In genomic region chr7:101817031-101817929, GRCh38 we compare ENCODE assay signal across 8 cellular contexts. TPM values are rescaled to one million over a fixed set of nuclear protein-coding genes. Genes with fewer than 3 reads are reported as not detected.
DNase-seq lines count a peak whose midpoint lies in the region; ATAC-seq, FAIRE-seq and TF ChIP-seq lines count a peak whose summit lies in the region.

TSS of gene CUX1 (plus strand) at chr7:101817626. CDS start at chr7:101817640, 14 bp downstream.

- H3K36me3 Mint-ChIP-seq in GM23338 (ENCODE audit: low read depth) (no peaks in the 10 kb centered on the region; the same call in 2 of the 3 replicates), brain (peaks cover 7% of the 10 kb centered on the region)

- H3K4me1 Mint-ChIP-seq in GM23338 (peaks cover 52% of the 10 kb centered on the region), brain (peaks cover 49% of the 10 kb centered on the region)

- H3K27ac Mint-ChIP-seq in GM23338, result no peak within 1 kb of the TSS
- H3K27ac Mint-ChIP-seq in brain, result peak within 1 kb of the TSS; percentile 28 to 84 (median 41)

- H3K9me3 ChIP-seq in A673 (ENCODE audit: low read depth, low read length, poor library complexity, severe bottlenecking), result no peaks in the 10 kb centered on the region
- H3K9me3 ChIP-seq in SJSA1 (replicated peaks), result no peaks in the 10 kb centered on the region
- no peaks in the 10 kb centered on the region for H3K9me3 ChIP-seq in keratinocyte (ENCODE audit: control insufficient read depth, low read depth, low read length)

- H3K9me3 Mint-ChIP-seq in GM23338 (no peaks in the 10 kb centered on the region; the same call in 2 of the 3 replicates), brain (no peaks in the 10 kb centered on the region)

- no peak for FAIRE-seq in keratinocyte (lab: Jason Lieb, UNC)

- CTCF ChIA-PET in A673 (lab: Charles Lee), result no interaction called here

- no peak within 1 kb of the TSS for H3K27ac ChIP-seq in A673 (ENCODE audit: low read depth, low read length, poor library complexity, severe bottlenecking)
- no peak within 1 kb of the TSS for H3K27ac ChIP-seq in GM23338 (ENCODE audit: low read depth)
- 0 out of 2 replicates have a peak within 1 kb of the TSS, but pooled peaks have one; percentile 32 for H3K27ac ChIP-seq in SJSA1
- no peak within 1 kb of the TSS for H3K27ac ChIP-seq in keratinocyte (ENCODE audit: control insufficient read depth, insufficient read depth, low read length)

- H3K27me3 Mint-ChIP-seq in GM23338 (ENCODE audit: insufficient read depth, low read depth, poor library complexity) (peaks cover 13% of the 10 kb centered on the region), brain (peaks cover 35% of the 10 kb centered on the region)

- peaks cover 7% of the 10 kb centered on the region; the same call in 1 of the 2 replicates for H3F3A ChIP-seq in GM23338 (replicated peaks; ENCODE audit: low read depth)

- peaks cover 36% of the 10 kb centered on the region for H4K20me1 ChIP-seq in GM23338 (replicated peaks; ENCODE audit: insufficient read depth)
- H4K20me1 ChIP-seq in keratinocyte (ENCODE audit: control insufficient read depth, extremely low read depth, insufficient read depth, low read length), result no peaks in the 10 kb centered on the region

- H3K4me3 ChIP-seq in A673 (ENCODE audit: low read depth, low read length, poor library complexity, severe bottlenecking), result peak within 1 kb of the TSS; percentile 72
- peak within 1 kb of the TSS; percentile 63 for H3K4me3 ChIP-seq in GM23338
- peak within 1 kb of the TSS; percentile 90 for H3K4me3 ChIP-seq in SJSA1
- H3K4me3 ChIP-seq in keratinocyte (ENCODE audit: control insufficient read depth in 2 of 3, extremely low read depth in 1 of 3, insufficient read depth in 2 of 3, low read depth in 1 of 3, low read length in 3 of 3), result peak within 1 kb of the TSS; percentile 66 to 74 (median 72)

- H3K4me3 Mint-ChIP-seq in GM23338 (peak within 1 kb of the TSS; percentile 84), brain (peak within 1 kb of the TSS; percentile 85 to 89 (median 87))

- H3K9me2 ChIP-seq in GM23338 (ENCODE audit: insufficient read depth), result no peaks in the 10 kb centered on the region

- H3K27me3 ChIP-seq in A673 (replicated peaks; ENCODE audit: insufficient read depth, low read depth, low read length, poor library complexity) (no peaks in the 10 kb centered on the region), GM23338 (ENCODE audit: insufficient read depth) (peaks cover 18% of the 10 kb centered on the region), SJSA1 (replicated peaks) (0 out of 2 replicates have a peak, but pooled peaks cover 4% of the 10 kb centered on the region), keratinocyte (ENCODE audit: control insufficient read depth, extremely low read depth, insufficient read depth, low read length) (no peaks in the 10 kb centered on the region)

- dilution Hi-C loops in keratinocyte (cut with MboI; ENCODE audit: extremely low pct_ligation_motif_present, low sequenced_read_pairs), result no loop called here

- H3K9me1 ChIP-seq in keratinocyte (ENCODE audit: control insufficient read depth, extremely low read depth, insufficient read depth, low read length), result no peaks in the 10 kb centered on the region

- intact Hi-C loops in A673 (cut with micrococcal nuclease; ENCODE audit: unreplicated experiment), result loop anchor here (5.0 to 10.0 kb wide), 3 partner anchors 212 to 420 kb away; no protein-coding TSS in a partner anchor

- POLR2A ChIA-PET in A673 (lab: Charles Lee; ENCODE audit: low non-redundant PET), result no interaction called here

- TF ChIP-seq CTCF in A673 (conservative IDR thresholded peaks at IDR 0.05; ENCODE audit: low read depth, low read length), result no peak
- TF ChIP-seq CTCF in GM23338 (conservative IDR thresholded peaks at IDR 0.05; ENCODE audit: low read depth in 2 of 2), result no peak
- TF ChIP-seq CTCF in brain (conservative IDR thresholded peaks at IDR 0.05), result no peak
- no peak for TF ChIP-seq CTCF in keratinocyte (optimal IDR thresholded peaks at IDR 0.05 in 1 of 3, IDR thresholded peaks at IDR 0.05 in 1 of 3, conservative IDR thresholded peaks at IDR 0.05 in 1 of 3; ENCODE audit: extremely low read depth in 1 of 3, insufficient read depth in 2 of 3, low read length in 3 of 3)

- BruUV-seq in A673 (replicated peaks; lab: Mats Ljungman, UMichigan), result no TSS peak

- peaks cover 53% of the 10 kb centered on the region for H3K4me1 ChIP-seq in A673 (ENCODE audit: insufficient read depth, low read length, poor library complexity, severe bottlenecking)
- H3K4me1 ChIP-seq in GM23338 (ENCODE audit: insufficient read depth), result peaks cover 49% of the 10 kb centered on the region
- H3K4me1 ChIP-seq in SJSA1 (replicated peaks), result peaks cover 35% of the 10 kb centered on the region
- peaks cover 23% of the 10 kb centered on the region for H3K4me1 ChIP-seq in keratinocyte (ENCODE audit: control insufficient read depth, extremely low read depth, insufficient read depth, low read length)

- H3K4me2 ChIP-seq in GM23338, result peak within 1 kb of the TSS; percentile 88
- peak within 1 kb of the TSS; percentile 89 for H3K4me2 ChIP-seq in keratinocyte (ENCODE audit: control insufficient read depth, extremely low read depth, insufficient read depth, low read depth, low read length)

- no peak within 1 kb of the TSS for H2AFZ ChIP-seq in GM23338
- H2AFZ ChIP-seq in keratinocyte (ENCODE audit: control insufficient read depth, low read length), result no peak within 1 kb of the TSS

- H3K79me2 ChIP-seq in GM23338 (replicated peaks; ENCODE audit: insufficient read depth) (peaks cover 49% of the 10 kb centered on the region), keratinocyte (ENCODE audit: control insufficient read depth, insufficient read depth, low read length) (peaks cover 20% of the 10 kb centered on the region)

- H3K36me3 ChIP-seq in A673 (ENCODE audit: insufficient read depth, low read length, poor library complexity, severe bottlenecking), result no peaks in the 10 kb centered on the region
- no peaks in the 10 kb centered on the region for H3K36me3 ChIP-seq in GM23338 (ENCODE audit: insufficient read depth)
- peaks cover 12% of the 10 kb centered on the region for H3K36me3 ChIP-seq in SJSA1
- H3K36me3 ChIP-seq in keratinocyte (ENCODE audit: control insufficient read depth in 2 of 2, extremely low read depth in 1 of 2, insufficient read depth in 2 of 2, low read length in 2 of 2), result no peaks in the 10 kb centered on the region

- DNase-seq in A673 (ENCODE audit: low spot score), result peak; percentile 27
- DNase-seq in GM23338 (ENCODE audit: low spot score), result peak; percentile 62
- DNase-seq in SJSA1 (ENCODE audit: low read depth in 1 of 2, low spot score in 2 of 2), result peak in 1 of 2 experiments; percentile 52
- no peak for DNase-seq in keratinocyte (ENCODE audit: low read depth, low spot score)
- DNase-seq in stimulated activated CD4-positive, alpha-beta T cell treated with anti-CD3 and anti-CD28 coated beads, Interleukin-15, amount 100 ng/mL, for 24 hours, result peak; percentile 51
- no peak for DNase-seq in iPS-NIHi7 (ENCODE audit: extremely low spot score)

- peak within 1 kb of the TSS; percentile 71 for H3K9ac ChIP-seq in keratinocyte (ENCODE audit: control insufficient read depth, extremely low read depth, insufficient read depth, low read length)

- ATAC-seq in GM23338 (peak; percentile 24), HG03095 (IDR thresholded peaks at IDR 0.05; ENCODE audit: unreplicated experiment) (no peak)

RNA-seq across cellular contexts. Expression of gene CUX1, which starts in this region (rescaled TPM):
- 49.4 and 53.1 TPM in 2 replicates for total RNA-seq in A673 (2021)
- total RNA-seq in GM23338 (2014; rRNA removed; shearing (Covaris generic)), result 41.4 and 64.0 TPM in 2 replicates
- polyA plus RNA-seq in GM23338 (2016; fragmentation: Nextera tagmentation; extraction: Ambion mirVana) (40.1 and 49.9 TPM in 2 replicates), brain (ENCODE audit: insufficient read depth, low read depth, low replicate concordance) (61.2 TPM), keratinocyte (16.8 to 21.7 TPM (median 18.3 TPM) in 3 replicates)
- 38.8 and 49.8 TPM in 2 replicates for total RNA-seq in SJSA1 (2014; rRNA removed; shearing (Covaris generic))
- 187 TPM for polyA plus RNA-seq in keratinocyte (2011; ENCODE audit: low read depth)
- polyA plus RNA-seq in keratinocyte (2011; cell fraction: cytosol; rRNA removed), result 26.5 and 35.8 TPM in 2 replicates
- polyA plus RNA-seq in keratinocyte (2011; cell fraction: nucleus; rRNA removed), result 22.6 and 25.8 TPM in 2 replicates
- 25.7 and 36.2 TPM in 2 replicates for polyA plus RNA-seq in keratinocyte (2012; ENCODE audit: low replicate concordance)
- 21.7 to 28.8 TPM (median 24.7 TPM) in 3 replicates for polyA minus RNA-seq in keratinocyte
- 17.3 TPM for polyA minus RNA-seq in keratinocyte (2011; cell fraction: cytosol; rRNA and poly(A)+ RNA removed)
- 25.2 and 40.1 TPM in 2 replicates for polyA minus RNA-seq in keratinocyte (2011; cell fraction: nucleus; rRNA and poly(A)+ RNA removed)

Comparison
In these comparisons a context has a peak if more than half of its experiments do, and no peak if none do; other contexts are left out.
1. DNase-seq: peak in A673 (single experiment), GM23338 (single experiment) and stimulated activated CD4-positive, alpha-beta T cell treated with anti-CD3 and anti-CD28 coated beads, Interleukin-15, amount 100 ng/mL, for 24 hours (single experiment); none in keratinocyte (single experiment) and iPS-NIHi7 (single experiment).
2. Peak in every context shown above with its lines, with median percentiles within 50 percentile points of each other: H3K4me3 ChIP-seq.